In genomic region chr1:36258960-36259344, GRCh38 we compare ENCODE assay signal across 12 cellular contexts. TPM values are rescaled to one million over a fixed set of nuclear protein-coding genes. Genes with fewer than 3 reads are reported as not detected.
DNase-seq lines count a peak whose midpoint lies in the region; ATAC-seq and TF ChIP-seq lines count a peak whose summit lies in the region.
"Had no signal": no experiment of that assay in that cellular context is flagged by ENCODE, and none has a peak within 500 bp of the region (broad histone marks: within the 10 kb centered on the region; RNA-seq: fewer than 3 reads in every experiment).

No MANE protein-coding gene starts in this region.

- H3K27me3 Mint-ChIP-seq in MCF 10A (ENCODE audit: insufficient read depth, unreplicated experiment) (no peaks in the 10 kb centered on the region), naive B cell (no peaks in the 10 kb centered on the region)
- H3K27me3 Mint-ChIP-seq: CD4-positive, alpha-beta memory T cell had no signal

- TF ChIP-seq CTCF in DOHH2 (IDR thresholded peaks at IDR 0.05; ENCODE audit: low read depth, low read length, poor library complexity, severe bottlenecking) = no peak
- TF ChIP-seq CTCF in MCF 10A (IDR thresholded peaks at IDR 0.05; ENCODE audit: unreplicated experiment) = no peak

- peaks cover 40% of the 10 kb centered on the region for H3F3A ChIP-seq in DOHH2 (ENCODE audit: control insufficient read depth, insufficient read depth)

- peaks cover 90% of the 10 kb centered on the region for H3K79me2 ChIP-seq in DOHH2 (ENCODE audit: control insufficient read depth, low read length)

- H3K27ac ChIP-seq in DOHH2 (ENCODE audit: low read depth, low read length) = peak overlapping the region; percentile 97

- H3K4me2 ChIP-seq in DOHH2 (ENCODE audit: low read length) = peak overlapping the region; percentile 81

- peaks cover 95% of the 10 kb centered on the region for H3K4me1 ChIP-seq in DOHH2 (ENCODE audit: control insufficient read depth, low read length)

- no peaks in the 10 kb centered on the region for H3K9me3 ChIP-seq in DOHH2 (ENCODE audit: control insufficient read depth, insufficient read depth, low read length)

- no peaks in the 10 kb centered on the region for H3K9me2 ChIP-seq in DOHH2 (replicated peaks; ENCODE audit: control insufficient read depth, low read length)

- CTCF ChIA-PET in MCF 10A (lab: Yijun Ruan, JAX) = interaction anchor here (0.5 to 1.6 kb wide), 6 partner anchors 11 to 108 kb away, joined by 3 to 6 read pairs (median 3); no protein-coding TSS in a partner anchor

- POLR2A ChIA-PET in MCF 10A (lab: Yijun Ruan, JAX) = interaction anchor here (0.8 to 2.0 kb wide), 5 partner anchors 9 to 37 kb away, joined by 3 to 10 read pairs (median 4); partner anchors contain the start of gene THRAP3

- H3K4me1 Mint-ChIP-seq in MCF 10A (ENCODE audit: insufficient read depth, unreplicated experiment) (peaks cover 17% of the 10 kb centered on the region), naive B cell (peaks cover 46 to 74% (median 66%) of the 10 kb centered on the region in 3 donors)

- BruUV-seq in MCF 10A (replicated peaks; lab: Mats Ljungman, UMichigan) = no TSS peak

- H3K27ac Mint-ChIP-seq in MCF 10A (ENCODE audit: low read depth, unreplicated experiment) (no peak overlapping the region), naive B cell (peak overlapping the region in 5 of 6 donors; percentile 61 to 96 (median 90))
- no peak overlapping the region for H3K27ac Mint-ChIP-seq in activated naive CD4-positive, alpha-beta T cell treated with anti-CD3 and anti-CD28 coated beads, Interleukin-2, amount 50 U/mL, for 72 hours
- H3K27ac Mint-ChIP-seq: CD4-positive, alpha-beta memory T cell had no signal

- intact Hi-C loops in MCF 10A (cut with micrococcal nuclease) = no loop called here

- peaks cover 50% of the 10 kb centered on the region for H3K36me3 ChIP-seq in DOHH2 (ENCODE audit: control insufficient read depth, low read length)

- H3K36me3 Mint-ChIP-seq in MCF 10A (ENCODE audit: insufficient read depth, unreplicated experiment) = peaks cover 92% of the 10 kb centered on the region
- H3K36me3 Mint-ChIP-seq in naive B cell = peaks cover 11 to 13% of the 10 kb centered on the region in 2 donors
- peaks cover 6 to 9% of the 10 kb centered on the region in 2 donors for H3K36me3 Mint-ChIP-seq in activated naive CD4-positive, alpha-beta T cell treated with anti-CD3 and anti-CD28 coated beads, Interleukin-2, amount 50 U/mL, for 72 hours

- H3K9me3 Mint-ChIP-seq in MCF 10A (ENCODE audit: unreplicated experiment) = no peaks in the 10 kb centered on the region
- peaks cover 0 to 5% (median 2%) of the 10 kb centered on the region in 7 donors for H3K9me3 Mint-ChIP-seq in naive B cell
- H3K9me3 Mint-ChIP-seq in activated naive CD4-positive, alpha-beta T cell treated with anti-CD3 and anti-CD28 coated beads, Interleukin-2, amount 50 U/mL, for 72 hours = no peaks in the 10 kb centered on the region
- H3K9me3 Mint-ChIP-seq: CD4-positive, alpha-beta memory T cell had no signal

- in situ Hi-C loops in ACHN (cut with HindIII; ENCODE audit: low pct_ligation_motif_present, low pct_unique_long_range_greater_than_20kb, low sequenced_read_pairs) = no loop called here

- H3K4me3 ChIP-seq in DOHH2 (ENCODE audit: low read length) = peak overlapping the region; percentile 67

- peak; percentile 28 for DNase-seq in M059J (ENCODE audit: low read depth)
- DNase-seq in MCF 10A (ENCODE audit: unreplicated experiment) = peak; percentile 48
- DNase-seq in naive B cell = no peak
- DNase-seq in activated naive CD4-positive, alpha-beta T cell treated with anti-CD3 and anti-CD28 coated beads, Interleukin-2, amount 50 U/mL, for 72 hours (ENCODE audit: low spot score in 2 of 2) = no peak
- no peak for DNase-seq in ACHN
- DNase-seq: CD4-positive, alpha-beta memory T cell; mesendoderm; NCI-H524 treated with DMSO at 0.1 percent for 48 hours; SHP77 had no signal

- H3K27me3 ChIP-seq in DOHH2 (ENCODE audit: control insufficient read depth, low read length) = no peaks in the 10 kb centered on the region

- ATAC-seq in naive B cell (ENCODE audit: low read depth in 2 of 2) (no peak), HG02884 (IDR thresholded peaks at IDR 0.05; ENCODE audit: unreplicated experiment) (no peak), GM21529 (IDR thresholded peaks at IDR 0.05; ENCODE audit: unreplicated experiment) (no peak)
- no peak for ATAC-seq in activated naive CD4-positive, alpha-beta T cell treated with anti-CD3 and anti-CD28 coated beads, Interleukin-2, amount 50 U/mL, for 72 hours

- no peaks in the 10 kb centered on the region for H4K20me1 ChIP-seq in DOHH2 (ENCODE audit: control insufficient read depth, insufficient read depth, low read depth, low read length)

- H3K4me3 Mint-ChIP-seq in MCF 10A (ENCODE audit: unreplicated experiment) (no peak overlapping the region), naive B cell (peak overlapping the region in 3 of 8 donors; percentile 66 to 88 (median 80))
- H3K4me3 Mint-ChIP-seq: CD4-positive, alpha-beta memory T cell had no signal

RNA-seq across cellular contexts. Expression of gene THRAP3, which starts 34.7 kb away (rescaled TPM):
- 67.3 and 67.4 TPM in 2 replicates for total RNA-seq in M059J (2014; rRNA removed; shearing (Covaris generic))
- total RNA-seq in MCF 10A (2022) = 92.2 and 116 TPM in 2 replicates
- polyA plus RNA-seq in naive B cell (ENCODE audit: low read depth in 6 of 6) = 100 to 1,000 TPM; 109 to 142 (median 131) TPM
- total RNA-seq in activated naive CD4-positive, alpha-beta T cell treated with anti-CD3 and anti-CD28 coated beads, Interleukin-2, amount 50 U/mL, for 72 hours = 100 to 1,000 TPM in 1 of 2 donors, 10 to 100 TPM in 1; 96.2 to 153 TPM

RNA-seq across cellular contexts. Expression of gene SH3D21, which starts 47.2 kb away (rescaled TPM):
- total RNA-seq in M059J (2014; rRNA removed; shearing (Covaris generic)) = 0.25 TPM in 1 of 2 replicates, not detected in the other
- 3.2 and 3.3 TPM in 2 replicates for total RNA-seq in MCF 10A (2022)
- polyA plus RNA-seq in naive B cell (ENCODE audit: low read depth in 6 of 6) = under 1 TPM in 4 of 6 donors, not detected in 2; 0.23 to 0.51 (median 0.36) TPM
- total RNA-seq in activated naive CD4-positive, alpha-beta T cell treated with anti-CD3 and anti-CD28 coated beads, Interleukin-2, amount 50 U/mL, for 72 hours = 10 to 100 TPM in 1 of 2 donors, 1 to 10 TPM in 1; 4.4 to 47.1 TPM
- polyA plus RNA-seq: CD4-positive, alpha-beta memory T cell had no signal

Comparison
In these comparisons a context has a peak if more than half of its experiments do, and no peak if none do; other contexts are left out.
1. DNase-seq: peak in M059J (single experiment) and MCF 10A (single experiment); none in naive B cell (single experiment), activated naive CD4-positive, alpha-beta T cell treated with anti-CD3 and anti-CD28 coated beads, Interleukin-2, amount 50 U/mL, for 72 hours (0 of 2) and ACHN (single experiment).
2. H3K27ac Mint-ChIP-seq: peak in naive B cell (5 of 6); none in MCF 10A (single experiment) and activated naive CD4-positive, alpha-beta T cell treated with anti-CD3 and anti-CD28 coated beads, Interleukin-2, amount 50 U/mL, for 72 hours (0 of 2).